ENCODE assay signal across 8 cellular contexts in the genomic region with DNA sequence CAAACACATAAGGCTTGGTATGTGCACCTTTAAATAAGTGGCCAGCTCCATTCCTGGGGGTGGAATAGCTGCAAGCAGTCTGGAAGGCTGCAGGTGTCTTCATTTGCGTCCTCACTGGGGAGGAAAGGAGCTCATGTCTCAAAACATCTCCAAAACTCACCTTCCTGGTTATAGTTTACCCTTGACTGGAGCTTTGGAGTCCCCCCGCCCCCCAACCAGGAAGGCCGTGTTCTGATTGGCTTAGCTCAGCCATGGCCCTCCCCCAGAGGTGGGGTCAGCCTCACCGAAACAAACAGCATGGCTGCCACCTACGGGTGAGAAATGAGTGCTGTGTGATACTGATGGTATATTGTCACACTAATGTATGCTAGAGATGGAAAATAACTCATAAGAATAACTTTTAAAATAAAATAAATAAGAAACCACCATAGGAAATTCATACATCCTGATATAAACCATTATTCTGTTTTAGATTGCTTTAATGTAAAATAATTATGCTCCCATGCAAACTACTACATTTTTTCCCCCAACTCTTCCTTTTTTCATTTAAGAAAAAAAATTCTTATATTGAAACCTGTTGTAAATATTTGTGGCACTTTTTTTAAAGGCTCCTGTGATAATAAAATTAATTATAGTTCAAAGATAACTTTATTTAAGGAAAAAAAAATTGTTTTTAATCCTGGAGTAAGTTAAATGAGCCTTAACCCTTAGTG.
DNase-seq lines count a peak whose midpoint lies in the region; ATAC-seq and TF ChIP-seq lines count a peak whose summit lies in the region.

No MANE protein-coding gene starts in this region.

- 37 to 43% methylated on average over 3 to 5 of the region's 5 CpGs for WGBS in transverse colon (ENCODE audit: low coverage in 1 of 2), 2 donors

- H3K9ac ChIP-seq in adipocyte (ENCODE audit: low read length): no peak overlapping the region

- ATAC-seq in GM19438 (IDR thresholded peaks at IDR 0.05; ENCODE audit: low read depth, unreplicated experiment): peak; percentile 86
- ATAC-seq in HG03432 (IDR thresholded peaks at IDR 0.05; ENCODE audit: unreplicated experiment): peak; percentile 100
- ATAC-seq in HG02840 (IDR thresholded peaks at IDR 0.05; ENCODE audit: low FRiP score, unreplicated experiment): no peak

- in situ Hi-C loops in transverse colon (cut with MboI; ENCODE audit: low pct_ligation_motif_present in 1 of 4, low pct_unique_long_range_greater_than_20kb in 1 of 4, low sequenced_read_pairs in 3 of 4): no loop called here

- no peak overlapping the region for H3K27ac ChIP-seq in transverse colon

- intact Hi-C loops in transverse colon (cut with DNase I; ENCODE audit: low total_unique reads): no loop called here

- peak; percentile 68 for DNase-seq in GDM1 (lab: John Stamatoyannopoulos, UW)
- DNase-seq in NCI-H82 (lab: John Stamatoyannopoulos, UW): peak; percentile 83
- peak; percentile 44 for DNase-seq in adipocyte (ENCODE audit: low read depth)
- peak; percentile 85 for DNase-seq in kidney tubule cell (ENCODE audit: low spot score)
- DNase-seq in transverse colon: peak; percentile 76

- no peak for TF ChIP-seq EP300 in transverse colon (IDR thresholded peaks at IDR 0.05; ENCODE audit: low read depth)

- H3K4me3 ChIP-seq in adipocyte (ENCODE audit: low read length) (no peak overlapping the region), transverse colon (no peak overlapping the region)

- H3K36me3 ChIP-seq in adipocyte (ENCODE audit: control insufficient read depth, insufficient read depth, low read length, severe bottlenecking) (no peaks in the 10 kb centered on the region), transverse colon (no peaks in the 10 kb centered on the region)

- H3K27me3 ChIP-seq in adipocyte (replicated peaks; ENCODE audit: control insufficient read depth, insufficient read depth, low read length) (no peaks in the 10 kb centered on the region), transverse colon (no peaks in the 10 kb centered on the region)

- H3K4me1 ChIP-seq in adipocyte (ENCODE audit: control insufficient read depth, insufficient read depth, low read length): no peaks in the 10 kb centered on the region
- H3K4me1 ChIP-seq in transverse colon: no peaks in the 10 kb centered on the region

- no peak for TF ChIP-seq POLR2A in transverse colon (IDR thresholded peaks at IDR 0.05)

- peak in 4 of 5 experiments; percentile 34 to 60 (median 44) for TF ChIP-seq CTCF in transverse colon (IDR thresholded peaks at IDR 0.05)

- H3K9me3 ChIP-seq in adipocyte (ENCODE audit: control insufficient read depth, low read length) (no peaks in the 10 kb centered on the region), transverse colon (no peaks in the 10 kb centered on the region)
